ENCODE assay signal across 3 cellular contexts in genomic region chr17:65787503-65787902, GRCh38.
TF ChIP-seq lines count a peak whose summit lies in the region.

No MANE protein-coding gene starts in this region.

TF ChIP-seq in HepG2, 621 proteins besides CTCF, POLR2A, EP300 and RAD21 (continues in another document):
- TF ChIP-seq MTF1 (CRISPR knock-in tag; IDR thresholded peaks at IDR 0.05) (no peak), ZKSCAN8 (CRISPR knock-in tag; IDR thresholded peaks at IDR 0.05; ENCODE audit: borderline replicate concordance) (no peak), ZZZ3 (CRISPR knock-in tag; IDR thresholded peaks at IDR 0.05; ENCODE audit: borderline replicate concordance) (no peak), TGIF2 (CRISPR knock-in tag; IDR thresholded peaks at IDR 0.05) (no peak), REXO4 (CRISPR knock-in tag; IDR thresholded peaks at IDR 0.05; ENCODE audit: borderline replicate concordance) (no peak), MAFF (IDR thresholded peaks at IDR 0.05; ENCODE audit: low read depth, low read length) (peak; percentile 76; the same call in 1 of the 2 replicates), ATF1 (CRISPR knock-in tag; IDR thresholded peaks at IDR 0.05) (no peak), ZNF318 (CRISPR knock-in tag; IDR thresholded peaks at IDR 0.05) (no peak), ZBTB1 (CRISPR knock-in tag; IDR thresholded peaks at IDR 0.05; ENCODE audit: borderline replicate concordance) (no peak), PHF8 (CRISPR knock-in tag; IDR thresholded peaks at IDR 0.05) (no peak), MAFK (conservative IDR thresholded peaks at IDR 0.05 in 1 of 2, IDR thresholded peaks at IDR 0.05 in 1 of 2; ENCODE audit: low read length in 2 of 2) (peak; percentile 82 to 90), TBX3 (IDR thresholded peaks at IDR 0.05; ENCODE audit: borderline replicate concordance) (no peak), NCOR1 (IDR thresholded peaks at IDR 0.05; ENCODE audit: borderline replicate concordance, low read length) (no peak)

TF ChIP-seq in IMR-90, 13 proteins besides CTCF, POLR2A, EP300 and RAD21:
- TF ChIP-seq CEBPB (IDR thresholded peaks at IDR 0.05; ENCODE audit: low read depth, low read length) (no peak), SMC3 (IDR thresholded peaks at IDR 0.05; ENCODE audit: low read depth, low read length) (no peak), MAFK (IDR thresholded peaks at IDR 0.05; ENCODE audit: low read depth, low read length) (peak; percentile 80), MXI1 (IDR thresholded peaks at IDR 0.05; ENCODE audit: borderline replicate concordance, low read depth, low read length) (no peak), NFE2L2 (IDR thresholded peaks at IDR 0.05; ENCODE audit: low read depth, low read length) (no peak)

TF ChIP-seq in K562, 482 proteins besides CTCF, POLR2A, EP300 and RAD21:
- TF ChIP-seq ZNF75A (CRISPR knock-in tag; IDR thresholded peaks at IDR 0.05), result no peak
- TF ChIP-seq EHMT2 (IDR thresholded peaks at IDR 0.05), result no peak
- no peak for TF ChIP-seq FOS (IDR thresholded peaks at IDR 0.05; ENCODE audit: extremely low read depth, insufficient read length)
- TF ChIP-seq ZNF512 (tag; IDR thresholded peaks at IDR 0.05), result no peak
- TF ChIP-seq MAFK (IDR thresholded peaks at IDR 0.05; ENCODE audit: low read length), result peak; percentile 36; the same call in 1 of the 2 replicates
- TF ChIP-seq TEAD4 (IDR thresholded peaks at IDR 0.05; ENCODE audit: low read length), result no peak
- no peak for TF ChIP-seq TEAD4 (CRISPR knock-in tag; IDR thresholded peaks at IDR 0.05; ENCODE audit: borderline replicate concordance)
- no peak for TF ChIP-seq TRIM28 (IDR thresholded peaks at IDR 0.05)
- no peak for TF ChIP-seq RFX7 (CRISPR knock-in tag; IDR thresholded peaks at IDR 0.05)
- no peak for TF ChIP-seq RNF2 (IDR thresholded peaks at IDR 0.05)
- no peak for TF ChIP-seq SREBF2 (CRISPR knock-in tag; IDR thresholded peaks at IDR 0.05)
- TF ChIP-seq MAFG (tag; conservative IDR thresholded peaks at IDR 0.05), result peak; percentile 36; the same call in 1 of the 2 replicates
- no peak for TF ChIP-seq ZNF24 (IDR thresholded peaks at IDR 0.05)
- no peak for TF ChIP-seq ZNF134 (CRISPR knock-in tag; conservative IDR thresholded peaks at IDR 0.05)
- TF ChIP-seq MCM2 (IDR thresholded peaks at IDR 0.05; ENCODE audit: low read depth), result no peak
- peak; percentile 83 for TF ChIP-seq ZNF316 (IDR thresholded peaks at IDR 0.05)
- TF ChIP-seq TSC22D4 (tag; IDR thresholded peaks at IDR 0.05), result no peak
- peak; percentile 44; the same call in 1 of the 2 replicates for TF ChIP-seq MAFF (IDR thresholded peaks at IDR 0.05; ENCODE audit: low read length)
- no peak for TF ChIP-seq ARID3A (IDR thresholded peaks at IDR 0.05; ENCODE audit: borderline replicate concordance, low read depth, low read length)
- no peak for TF ChIP-seq JUN (IDR thresholded peaks at IDR 0.05; ENCODE audit: borderline replicate concordance, low read depth, low read length)
- no peak for TF ChIP-seq JUN (CRISPR knock-in tag; IDR thresholded peaks at IDR 0.05; ENCODE audit: borderline replicate concordance)
- peak; percentile 70 for TF ChIP-seq C11orf30 (IDR thresholded peaks at IDR 0.05; ENCODE audit: low read depth)
- no peak for TF ChIP-seq USF2 (CRISPR knock-in tag; IDR thresholded peaks at IDR 0.05)
- TF ChIP-seq HNRNPLL (IDR thresholded peaks at IDR 0.05; ENCODE audit: low read depth, low read length, poor library complexity, severe bottlenecking), result no peak
- TF ChIP-seq MLX (CRISPR knock-in tag; conservative IDR thresholded peaks at IDR 0.05), result no peak
- no peak for TF ChIP-seq ZNF263 (CRISPR knock-in tag; IDR thresholded peaks at IDR 0.05; ENCODE audit: borderline replicate concordance)
- TF ChIP-seq NCOR1 (IDR thresholded peaks at IDR 0.05), result no peak
- no peak for TF ChIP-seq LEF1 (IDR thresholded peaks at IDR 0.05)
- no peak for TF ChIP-seq RUNX1 (IDR thresholded peaks at IDR 0.05; ENCODE audit: low read depth)
- TF ChIP-seq NUFIP1 (IDR thresholded peaks at IDR 0.05; ENCODE audit: partially characterized antibody), result no peak
TF ChIP-seq in K562: peak in this region for 5.
